Comparison of ENCODE assay signal across 15 cellular contexts in the genomic region with DNA sequence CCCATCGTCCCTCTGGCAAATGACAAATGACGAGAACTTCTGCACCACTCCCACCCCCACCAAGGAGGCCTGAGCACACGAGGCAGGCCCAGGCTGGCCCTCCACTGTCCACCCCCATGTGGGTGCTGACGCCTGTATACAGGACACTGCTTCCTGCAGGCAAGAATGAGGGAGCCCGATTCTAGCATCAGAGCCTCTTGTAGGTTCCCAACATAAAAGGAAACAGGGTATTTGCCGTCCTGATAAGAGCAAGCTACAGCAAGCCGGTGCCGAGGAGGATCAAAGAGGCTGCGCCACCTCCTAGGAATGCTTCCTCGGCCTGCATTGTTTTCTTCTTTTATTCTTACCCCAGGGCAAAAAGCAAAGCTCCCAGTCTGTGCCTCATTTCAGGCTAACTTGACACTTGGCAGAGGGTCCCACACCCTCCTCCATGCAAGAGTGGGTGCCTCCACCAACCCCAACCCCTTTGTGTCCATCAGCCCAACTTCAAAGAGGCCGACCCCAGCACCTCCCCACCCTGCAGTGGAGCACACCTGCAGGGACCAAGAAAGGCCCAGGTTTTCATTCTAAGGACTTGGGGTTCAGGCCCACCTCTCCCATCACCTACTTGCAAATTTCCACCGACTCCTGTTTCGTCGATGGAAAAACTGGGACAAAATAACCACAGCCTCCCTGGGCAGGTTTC. TPM values are rescaled to one million over a fixed set of nuclear protein-coding genes. Genes with fewer than 3 reads are reported as not detected.
DNase-seq lines count a peak whose midpoint lies in the region; ATAC-seq and TF ChIP-seq lines count a peak whose summit lies in the region.
"Had no signal": no experiment of that assay in that cellular context is flagged by ENCODE, and none has a peak within 500 bp of the region (broad histone marks: within the 10 kb centered on the region; RNA-seq: fewer than 3 reads in every experiment).

No MANE protein-coding gene starts in this region.

- H3K4me3 Mint-ChIP-seq in CD14-positive monocyte (no peak overlapping the region), progenitor cell of endocrine pancreas (ENCODE audit: low read depth) (no peak overlapping the region)
- no peak overlapping the region for H3K4me3 Mint-ChIP-seq in activated CD4-positive, alpha-beta T cell treated with anti-CD3 and anti-CD28 coated beads, Interleukin-2, amount 10 ng/mL, durations not matched to agents 24 days and 14 days
- H3K4me3 Mint-ChIP-seq: naive thymus-derived CD8-positive, alpha-beta T cell had no signal

- H3K27me3 Mint-ChIP-seq in CD14-positive monocyte (ENCODE audit: low read depth in 3 of 3) (peaks cover 0 to 5% (median 4%) of the 10 kb centered on the region in 3 donors), progenitor cell of endocrine pancreas (no peaks in the 10 kb centered on the region)
- no peaks in the 10 kb centered on the region for H3K27me3 Mint-ChIP-seq in activated CD4-positive, alpha-beta T cell treated with anti-CD3 and anti-CD28 coated beads, Interleukin-2, amount 10 ng/mL, durations not matched to agents 24 days and 14 days

- TF ChIP-seq EP300 in gastroesophageal sphincter (IDR thresholded peaks at IDR 0.05), result no peak

- no peaks in the 10 kb centered on the region for H3K27me3 ChIP-seq in RWPE2 (ENCODE audit: insufficient read depth, poor library complexity, severe bottlenecking)
- no peaks in the 10 kb centered on the region for H3K27me3 ChIP-seq in gastroesophageal sphincter

- TF ChIP-seq CTCF in CD14-positive monocyte (IDR thresholded peaks at IDR 0.05) (no peak), RWPE2 (IDR thresholded peaks at IDR 0.05; ENCODE audit: poor library complexity, severe bottlenecking) (no peak), gastroesophageal sphincter (IDR thresholded peaks at IDR 0.05) (no peak), progenitor cell of endocrine pancreas (IDR thresholded peaks at IDR 0.05; ENCODE audit: unreplicated experiment) (no peak)

- peak overlapping the region; percentile 91 for H3K27ac ChIP-seq in RWPE2 (ENCODE audit: poor library complexity, severe bottlenecking)
- H3K27ac ChIP-seq in gastroesophageal sphincter, result peak overlapping the region in 2 of 4 donors; percentile 5 to 12

- H3K27ac Mint-ChIP-seq in CD14-positive monocyte (peak overlapping the region in 4 of 7 donors; percentile 25 to 69 (median 56)), progenitor cell of endocrine pancreas (peak overlapping the region; percentile 59)
- H3K27ac Mint-ChIP-seq in activated CD4-positive, alpha-beta T cell treated with anti-CD3 and anti-CD28 coated beads, Interleukin-2, amount 10 ng/mL, durations not matched to agents 24 days and 14 days, result no peak overlapping the region
- H3K27ac Mint-ChIP-seq: naive thymus-derived CD8-positive, alpha-beta T cell had no signal

- no peak for TF ChIP-seq POLR2A in gastroesophageal sphincter (IDR thresholded peaks at IDR 0.05)

- H3K4me3 ChIP-seq in RWPE2 (ENCODE audit: severe bottlenecking) (no peak overlapping the region), gastroesophageal sphincter (no peak overlapping the region)

- peaks cover 39% of the 10 kb centered on the region for H3K4me1 Mint-ChIP-seq in CD14-positive monocyte
- H3K4me1 Mint-ChIP-seq in progenitor cell of endocrine pancreas (ENCODE audit: low read depth), result peaks cover 18% of the 10 kb centered on the region
- no peaks in the 10 kb centered on the region for H3K4me1 Mint-ChIP-seq in activated CD4-positive, alpha-beta T cell treated with anti-CD3 and anti-CD28 coated beads, Interleukin-2, amount 10 ng/mL, durations not matched to agents 24 days and 14 days

- 0 out of 2 replicates have a peak, but pooled peaks cover 5% of the 10 kb centered on the region for H3K36me3 ChIP-seq in RWPE2 (ENCODE audit: low read depth)
- no peaks in the 10 kb centered on the region for H3K36me3 ChIP-seq in gastroesophageal sphincter

- DNase-seq in CD14-positive monocyte (ENCODE audit: low spot score), result no peak
- DNase-seq in RWPE2 (ENCODE audit: low spot score), result peak; percentile 85
- DNase-seq in progenitor cell of endocrine pancreas (ENCODE audit: low spot score, unreplicated experiment), result no peak
- no peak for DNase-seq in activated CD4-positive, alpha-beta T cell treated with anti-CD3 and anti-CD28 coated beads, Interleukin-2, amount 10 ng/mL, durations not matched to agents 24 days and 14 days
- DNase-seq in activated CD4-positive, alpha-beta T cell treated with anti-CD3 and anti-CD28 coated beads for 4 hours, result no peak
- DNase-seq: activated CD4-positive, alpha-beta T cell treated with anti-CD3 and anti-CD28 coated beads for 48 hours; COR-L47; effector CD4-positive, alpha-beta T cell; GDM1; naive thymus-derived CD8-positive, alpha-beta T cell; NCI-H146; NCI-H69 had no signal

- H3K36me3 Mint-ChIP-seq in CD14-positive monocyte (peaks cover 31 to 51% of the 10 kb centered on the region in 2 donors), progenitor cell of endocrine pancreas (ENCODE audit: insufficient read depth) (peaks cover 13% of the 10 kb centered on the region)
- no peaks in the 10 kb centered on the region for H3K36me3 Mint-ChIP-seq in activated CD4-positive, alpha-beta T cell treated with anti-CD3 and anti-CD28 coated beads, Interleukin-2, amount 10 ng/mL, durations not matched to agents 24 days and 14 days (ENCODE audit: low read depth)
- H3K36me3 Mint-ChIP-seq: naive thymus-derived CD8-positive, alpha-beta T cell had no signal

- H3K9me3 Mint-ChIP-seq in CD14-positive monocyte (no peaks in the 10 kb centered on the region), progenitor cell of endocrine pancreas (ENCODE audit: low read depth) (peaks cover 2% of the 10 kb centered on the region)
- H3K9me3 Mint-ChIP-seq in activated CD4-positive, alpha-beta T cell treated with anti-CD3 and anti-CD28 coated beads, Interleukin-2, amount 10 ng/mL, durations not matched to agents 24 days and 14 days, result no peaks in the 10 kb centered on the region
- H3K9me3 Mint-ChIP-seq: naive thymus-derived CD8-positive, alpha-beta T cell had no signal

- H3K4me1 ChIP-seq in RWPE2 (ENCODE audit: insufficient read depth, poor library complexity, severe bottlenecking) (peaks cover 35% of the 10 kb centered on the region), gastroesophageal sphincter (peaks cover 0 to 20% (median 4%) of the 10 kb centered on the region in 3 donors)

- ATAC-seq in RWPE2 (ENCODE audit: low read depth) (peak; percentile 81), gastroesophageal sphincter (peak; percentile 32), GM21786 (IDR thresholded peaks at IDR 0.05; ENCODE audit: unreplicated experiment) (no peak), HG03354 (IDR thresholded peaks at IDR 0.05; ENCODE audit: poor library complexity, severe bottlenecking, unreplicated experiment) (no peak)
- ATAC-seq: naive thymus-derived CD8-positive, alpha-beta T cell had no signal

- WGBS in gastroesophageal sphincter (ENCODE audit: low coverage in 1 of 2), 2 donors, result 80% methylated on average over 7 of the region's 14 CpGs; no CpG with 5 or more reads in 1 of the 2 donors

- H3K9me3 ChIP-seq in RWPE2 (ENCODE audit: severe bottlenecking) (no peaks in the 10 kb centered on the region), gastroesophageal sphincter (no peaks in the 10 kb centered on the region)

- intact Hi-C loops in CD14-positive monocyte (cut with micrococcal nuclease), result no loop called here
- intact Hi-C loops in activated CD4-positive, alpha-beta T cell treated with anti-CD3 and anti-CD28 coated beads, Interleukin-2, amount 10 ng/mL, durations not matched to agents 24 days and 14 days (cut with micrococcal nuclease), result no loop called here

RNA-seq across cellular contexts. Expression of gene TNS3, which starts 23.8 kb away (rescaled TPM):
- 1 to 10 TPM; 5.2 to 7.9 TPM for polyA plus RNA-seq in CD14-positive monocyte
- total RNA-seq in gastroesophageal sphincter (10 to 100 TPM; 35.0 to 61.3 (median 45.1) TPM), progenitor cell of endocrine pancreas (117 and 120 TPM in 2 replicates)
- total RNA-seq in activated CD4-positive, alpha-beta T cell treated with anti-CD3 and anti-CD28 coated beads, Interleukin-2, amount 10 ng/mL, durations not matched to agents 24 days and 14 days, result 4.7 and 5.7 TPM in 2 replicates
- polyA plus RNA-seq: naive thymus-derived CD8-positive, alpha-beta T cell had no signal

Comparison
In these comparisons a context has a peak if more than half of its experiments do, and no peak if none do; other contexts are left out.
1. ATAC-seq: peak in RWPE2 (single experiment) and gastroesophageal sphincter (single experiment); none in GM21786 (single experiment) and HG03354 (single experiment).